1 cellular context compared by ENCODE assay signal in the genomic region with DNA sequence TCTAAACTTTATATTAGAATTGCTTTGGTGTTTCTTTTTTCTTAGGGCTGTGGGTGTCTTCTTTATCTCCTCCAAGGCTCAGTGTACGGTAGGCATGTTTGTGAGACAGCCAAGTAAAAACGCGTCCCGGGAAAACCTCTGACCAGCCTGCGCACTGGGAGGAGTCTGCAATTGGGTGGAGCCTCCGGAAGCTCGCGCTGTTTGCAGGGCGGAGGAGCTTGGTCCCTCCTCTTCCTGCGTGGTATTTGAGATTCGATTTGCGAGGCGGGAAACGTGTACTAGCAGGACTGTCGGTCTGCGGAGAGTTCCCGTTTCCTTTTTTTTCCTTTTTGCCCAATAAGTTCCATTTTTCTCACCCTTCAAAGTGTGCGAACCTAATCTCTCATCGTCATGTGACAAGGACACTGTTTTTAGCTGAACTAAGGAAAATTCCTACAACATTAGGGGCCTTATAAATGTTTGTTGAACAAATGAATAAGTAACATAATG.
A peak's percentile ranks its signal among the peaks of the same experiment; 100 is the strongest.
TF ChIP-seq lines count a peak whose summit lies in the region.

No MANE protein-coding gene starts in this region.

TF ChIP-seq in SK-N-SH, 30 proteins besides CTCF, POLR2A, EP300 and RAD21 (continued from another document):
- TF ChIP-seq, protein P1, sequence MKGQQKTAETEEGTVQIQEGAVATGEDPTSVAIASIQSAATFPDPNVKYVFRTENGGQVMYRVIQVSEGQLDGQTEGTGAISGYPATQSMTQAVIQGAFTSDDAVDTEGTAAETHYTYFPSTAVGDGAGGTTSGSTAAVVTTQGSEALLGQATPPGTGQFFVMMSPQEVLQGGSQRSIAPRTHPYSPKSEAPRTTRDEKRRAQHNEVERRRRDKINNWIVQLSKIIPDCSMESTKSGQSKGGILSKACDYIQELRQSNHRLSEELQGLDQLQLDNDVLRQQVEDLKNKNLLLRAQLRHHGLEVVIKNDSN (IDR thresholded peaks at IDR 0.05; ENCODE audit: borderline replicate concordance, low read depth): no peak
- TF ChIP-seq, protein P2, sequence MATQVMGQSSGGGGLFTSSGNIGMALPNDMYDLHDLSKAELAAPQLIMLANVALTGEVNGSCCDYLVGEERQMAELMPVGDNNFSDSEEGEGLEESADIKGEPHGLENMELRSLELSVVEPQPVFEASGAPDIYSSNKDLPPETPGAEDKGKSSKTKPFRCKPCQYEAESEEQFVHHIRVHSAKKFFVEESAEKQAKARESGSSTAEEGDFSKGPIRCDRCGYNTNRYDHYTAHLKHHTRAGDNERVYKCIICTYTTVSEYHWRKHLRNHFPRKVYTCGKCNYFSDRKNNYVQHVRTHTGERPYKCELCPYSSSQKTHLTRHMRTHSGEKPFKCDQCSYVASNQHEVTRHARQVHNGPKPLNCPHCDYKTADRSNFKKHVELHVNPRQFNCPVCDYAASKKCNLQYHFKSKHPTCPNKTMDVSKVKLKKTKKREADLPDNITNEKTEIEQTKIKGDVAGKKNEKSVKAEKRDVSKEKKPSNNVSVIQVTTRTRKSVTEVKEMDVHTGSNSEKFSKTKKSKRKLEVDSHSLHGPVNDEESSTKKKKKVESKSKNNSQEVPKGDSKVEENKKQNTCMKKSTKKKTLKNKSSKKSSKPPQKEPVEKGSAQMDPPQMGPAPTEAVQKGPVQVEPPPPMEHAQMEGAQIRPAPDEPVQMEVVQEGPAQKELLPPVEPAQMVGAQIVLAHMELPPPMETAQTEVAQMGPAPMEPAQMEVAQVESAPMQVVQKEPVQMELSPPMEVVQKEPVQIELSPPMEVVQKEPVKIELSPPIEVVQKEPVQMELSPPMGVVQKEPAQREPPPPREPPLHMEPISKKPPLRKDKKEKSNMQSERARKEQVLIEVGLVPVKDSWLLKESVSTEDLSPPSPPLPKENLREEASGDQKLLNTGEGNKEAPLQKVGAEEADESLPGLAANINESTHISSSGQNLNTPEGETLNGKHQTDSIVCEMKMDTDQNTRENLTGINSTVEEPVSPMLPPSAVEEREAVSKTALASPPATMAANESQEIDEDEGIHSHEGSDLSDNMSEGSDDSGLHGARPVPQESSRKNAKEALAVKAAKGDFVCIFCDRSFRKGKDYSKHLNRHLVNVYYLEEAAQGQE (IDR thresholded peaks at IDR 0.05; ENCODE audit: low read depth, low read length): no peak
- no peak for TF ChIP-seq RFX5 (IDR thresholded peaks at IDR 0.05; ENCODE audit: low read length)
- TF ChIP-seq RXRA (IDR thresholded peaks at IDR 0.05; ENCODE audit: borderline replicate concordance, low read depth): no peak
- TF ChIP-seq NFIC (IDR thresholded peaks at IDR 0.05; ENCODE audit: borderline replicate concordance): no peak
- TF ChIP-seq MEF2A (IDR thresholded peaks at IDR 0.05; ENCODE audit: borderline replicate concordance, low read depth): no peak
- TF ChIP-seq SIN3A (IDR thresholded peaks at IDR 0.05; ENCODE audit: borderline replicate concordance, low read depth, low read length): no peak
- TF ChIP-seq GATA2 (CRISPR knock-in tag; IDR thresholded peaks at IDR 0.05): no peak
- TF ChIP-seq RCOR1 (IDR thresholded peaks at IDR 0.05; ENCODE audit: low read length): no peak
- TF ChIP-seq, protein P3, sequence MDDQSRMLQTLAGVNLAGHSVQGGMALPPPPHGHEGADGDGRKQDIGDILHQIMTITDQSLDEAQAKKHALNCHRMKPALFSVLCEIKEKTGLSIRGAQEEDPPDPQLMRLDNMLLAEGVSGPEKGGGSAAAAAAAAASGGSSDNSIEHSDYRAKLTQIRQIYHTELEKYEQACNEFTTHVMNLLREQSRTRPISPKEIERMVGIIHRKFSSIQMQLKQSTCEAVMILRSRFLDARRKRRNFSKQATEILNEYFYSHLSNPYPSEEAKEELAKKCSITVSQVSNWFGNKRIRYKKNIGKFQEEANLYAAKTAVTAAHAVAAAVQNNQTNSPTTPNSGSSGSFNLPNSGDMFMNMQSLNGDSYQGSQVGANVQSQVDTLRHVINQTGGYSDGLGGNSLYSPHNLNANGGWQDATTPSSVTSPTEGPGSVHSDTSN (IDR thresholded peaks at IDR 0.05): no peak
- TF ChIP-seq NRF1 (IDR thresholded peaks at IDR 0.05; ENCODE audit: low read depth, low read length): peak; percentile 65
- no peak for TF ChIP-seq SMC3 (IDR thresholded peaks at IDR 0.05; ENCODE audit: low read depth, low read length)
- peak; percentile 81 for TF ChIP-seq GABPA (IDR thresholded peaks at IDR 0.05; ENCODE audit: low read depth)
- no peak for TF ChIP-seq ELF1 (IDR thresholded peaks at IDR 0.05)
- no peak for TF ChIP-seq TEAD4 (IDR thresholded peaks at IDR 0.05; ENCODE audit: borderline replicate concordance, insufficient read depth)
- TF ChIP-seq FOXJ3 (CRISPR knock-in tag; IDR thresholded peaks at IDR 0.05): no peak
- TF ChIP-seq, protein P4, sequence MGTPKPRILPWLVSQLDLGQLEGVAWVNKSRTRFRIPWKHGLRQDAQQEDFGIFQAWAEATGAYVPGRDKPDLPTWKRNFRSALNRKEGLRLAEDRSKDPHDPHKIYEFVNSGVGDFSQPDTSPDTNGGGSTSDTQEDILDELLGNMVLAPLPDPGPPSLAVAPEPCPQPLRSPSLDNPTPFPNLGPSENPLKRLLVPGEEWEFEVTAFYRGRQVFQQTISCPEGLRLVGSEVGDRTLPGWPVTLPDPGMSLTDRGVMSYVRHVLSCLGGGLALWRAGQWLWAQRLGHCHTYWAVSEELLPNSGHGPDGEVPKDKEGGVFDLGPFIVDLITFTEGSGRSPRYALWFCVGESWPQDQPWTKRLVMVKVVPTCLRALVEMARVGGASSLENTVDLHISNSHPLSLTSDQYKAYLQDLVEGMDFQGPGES (IDR thresholded peaks at IDR 0.05; ENCODE audit: low read depth, low read length): no peak
- TF ChIP-seq TCF12 (IDR thresholded peaks at IDR 0.05): no peak
- TF ChIP-seq CHD2 (IDR thresholded peaks at IDR 0.05; ENCODE audit: low read length, partially characterized antibody): peak; percentile 85
- TF ChIP-seq, protein P5, sequence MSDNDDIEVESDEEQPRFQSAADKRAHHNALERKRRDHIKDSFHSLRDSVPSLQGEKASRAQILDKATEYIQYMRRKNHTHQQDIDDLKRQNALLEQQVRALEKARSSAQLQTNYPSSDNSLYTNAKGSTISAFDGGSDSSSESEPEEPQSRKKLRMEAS (IDR thresholded peaks at IDR 0.05; ENCODE audit: low read depth): peak; percentile 64
- TF ChIP-seq YY1 (IDR thresholded peaks at IDR 0.05; ENCODE audit: low read depth): no peak
- TF ChIP-seq FOXM1 (IDR thresholded peaks at IDR 0.05; ENCODE audit: low read depth): no peak
- TF ChIP-seq, protein P6, sequence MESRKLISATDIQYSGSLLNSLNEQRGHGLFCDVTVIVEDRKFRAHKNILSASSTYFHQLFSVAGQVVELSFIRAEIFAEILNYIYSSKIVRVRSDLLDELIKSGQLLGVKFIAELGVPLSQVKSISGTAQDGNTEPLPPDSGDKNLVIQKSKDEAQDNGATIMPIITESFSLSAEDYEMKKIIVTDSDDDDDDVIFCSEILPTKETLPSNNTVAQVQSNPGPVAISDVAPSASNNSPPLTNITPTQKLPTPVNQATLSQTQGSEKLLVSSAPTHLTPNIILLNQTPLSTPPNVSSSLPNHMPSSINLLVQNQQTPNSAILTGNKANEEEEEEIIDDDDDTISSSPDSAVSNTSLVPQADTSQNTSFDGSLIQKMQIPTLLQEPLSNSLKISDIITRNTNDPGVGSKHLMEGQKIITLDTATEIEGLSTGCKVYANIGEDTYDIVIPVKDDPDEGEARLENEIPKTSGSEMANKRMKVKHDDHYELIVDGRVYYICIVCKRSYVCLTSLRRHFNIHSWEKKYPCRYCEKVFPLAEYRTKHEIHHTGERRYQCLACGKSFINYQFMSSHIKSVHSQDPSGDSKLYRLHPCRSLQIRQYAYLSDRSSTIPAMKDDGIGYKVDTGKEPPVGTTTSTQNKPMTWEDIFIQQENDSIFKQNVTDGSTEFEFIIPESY (IDR thresholded peaks at IDR 0.05; ENCODE audit: borderline replicate concordance, low read depth): peak; percentile 80; the same call in 1 of the 2 replicates
- no peak for TF ChIP-seq JUND (IDR thresholded peaks at IDR 0.05)
- TF ChIP-seq EZH2phosphoT487 (IDR thresholded peaks at IDR 0.05; ENCODE audit: borderline replicate concordance, low read depth): no peak
- no peak for TF ChIP-seq FOSL2 (IDR thresholded peaks at IDR 0.05; ENCODE audit: borderline replicate concordance, low read depth)
